ENCODE assay signal across 12 cellular contexts in genomic region chr5:67908145-67908765, GRCh38.
DNase-seq lines count a peak whose midpoint lies in the region; ATAC-seq and TF ChIP-seq lines count a peak whose summit lies in the region.
"Had no signal": no experiment of that assay in that cellular context is flagged by ENCODE, and none has a peak within 500 bp of the region (broad histone marks: within the 10 kb centered on the region; RNA-seq: fewer than 3 reads in every experiment).

No MANE protein-coding gene starts in this region.

- H3K36me3 Mint-ChIP-seq in glutamatergic neuron (ENCODE audit: unreplicated experiment), result no peaks in the 10 kb centered on the region
- H3K36me3 Mint-ChIP-seq: CD14-positive monocyte, IgD-negative memory B cell had no signal

- no peak overlapping the region for H3K27ac Mint-ChIP-seq in glutamatergic neuron (ENCODE audit: unreplicated experiment)
- H3K27ac Mint-ChIP-seq: CD14-positive monocyte, IgD-negative memory B cell had no signal

- H3K4me1 ChIP-seq in BE2C (peaks cover 2% of the 10 kb centered on the region; the same call in 1 of the 2 replicates), mucosa of descending colon (ENCODE audit: low read depth) (no peaks in the 10 kb centered on the region)

- no peak overlapping the region for H3K4me3 ChIP-seq in BE2C (ENCODE audit: low read depth, low read length)
- H3K4me3 ChIP-seq in mucosa of descending colon, result no peak overlapping the region

- no peak overlapping the region for H3K4me3 Mint-ChIP-seq in glutamatergic neuron (ENCODE audit: unreplicated experiment)
- H3K4me3 Mint-ChIP-seq: CD14-positive monocyte, IgD-negative memory B cell had no signal

- H3K9me3 ChIP-seq in BE2C (no peaks in the 10 kb centered on the region; the same call in 1 of the 2 replicates), mucosa of descending colon (no peaks in the 10 kb centered on the region)

- H3K36me3 ChIP-seq in BE2C, result no peaks in the 10 kb centered on the region
- no peaks in the 10 kb centered on the region for H3K36me3 ChIP-seq in mucosa of descending colon (ENCODE audit: low read depth)

- TF ChIP-seq CTCF in BE2C (IDR thresholded peaks at IDR 0.05; ENCODE audit: low read depth, low read length) (no peak), mucosa of descending colon (IDR thresholded peaks at IDR 0.05) (no peak), glutamatergic neuron (IDR thresholded peaks at IDR 0.05; ENCODE audit: partially characterized antibody, unreplicated experiment) (no peak)

- peak; percentile 50 for ATAC-seq in mucosa of descending colon

- peak; percentile 5 for DNase-seq in NCI-H2029 treated with DMSO at 0.1 percent for 48 hours (lab: John Stamatoyannopoulos, UW)
- no peak for DNase-seq in NCI-H2029 (lab: John Stamatoyannopoulos, UW)
- DNase-seq in BE2C, result peak; percentile 40
- peak; percentile 70 for DNase-seq in NCI-H69 (lab: John Stamatoyannopoulos, UW)
- DNase-seq in mucosa of descending colon, result peak in 1 of 3 donors; percentile 27
- DNase-seq in activated CD8-positive, alpha-beta memory T cell treated with anti-CD3 and anti-CD28 coated beads for 24 hours, result no peak
- DNase-seq in glutamatergic neuron, result no peak
- no peak for DNase-seq in Kasumi-1 (lab: John Stamatoyannopoulos, UW)
- DNase-seq: NCI-H1930, Right ventricle myocardium superior had no signal

- H3K4me1 Mint-ChIP-seq in glutamatergic neuron (ENCODE audit: low read depth, unreplicated experiment), result peaks cover 22% of the 10 kb centered on the region
- H3K4me1 Mint-ChIP-seq: CD14-positive monocyte, IgD-negative memory B cell had no signal

- H3K9me3 Mint-ChIP-seq in glutamatergic neuron (ENCODE audit: unreplicated experiment), result no peaks in the 10 kb centered on the region

- H3K27me3 Mint-ChIP-seq in glutamatergic neuron (ENCODE audit: unreplicated experiment), result peaks cover 2% of the 10 kb centered on the region
- H3K27me3 Mint-ChIP-seq: IgD-negative memory B cell had no signal

- intact Hi-C loops in mucosa of descending colon (cut with DNase I, micrococcal nuclease), result no loop called here

- H3K27me3 ChIP-seq in BE2C, result no peaks in the 10 kb centered on the region

Comparison
In these comparisons a context has a peak if more than half of its experiments do, and no peak if none do; other contexts are left out.
1. DNase-seq: peak in NCI-H2029 treated with DMSO at 0.1 percent for 48 hours (single experiment), BE2C (single experiment) and NCI-H69 (single experiment); none in NCI-H2029 (single experiment), activated CD8-positive, alpha-beta memory T cell treated with anti-CD3 and anti-CD28 coated beads for 24 hours (single experiment), glutamatergic neuron (single experiment) and Kasumi-1 (0 of 2).